ENCODE assay signal across 10 cellular contexts in the genomic region with DNA sequence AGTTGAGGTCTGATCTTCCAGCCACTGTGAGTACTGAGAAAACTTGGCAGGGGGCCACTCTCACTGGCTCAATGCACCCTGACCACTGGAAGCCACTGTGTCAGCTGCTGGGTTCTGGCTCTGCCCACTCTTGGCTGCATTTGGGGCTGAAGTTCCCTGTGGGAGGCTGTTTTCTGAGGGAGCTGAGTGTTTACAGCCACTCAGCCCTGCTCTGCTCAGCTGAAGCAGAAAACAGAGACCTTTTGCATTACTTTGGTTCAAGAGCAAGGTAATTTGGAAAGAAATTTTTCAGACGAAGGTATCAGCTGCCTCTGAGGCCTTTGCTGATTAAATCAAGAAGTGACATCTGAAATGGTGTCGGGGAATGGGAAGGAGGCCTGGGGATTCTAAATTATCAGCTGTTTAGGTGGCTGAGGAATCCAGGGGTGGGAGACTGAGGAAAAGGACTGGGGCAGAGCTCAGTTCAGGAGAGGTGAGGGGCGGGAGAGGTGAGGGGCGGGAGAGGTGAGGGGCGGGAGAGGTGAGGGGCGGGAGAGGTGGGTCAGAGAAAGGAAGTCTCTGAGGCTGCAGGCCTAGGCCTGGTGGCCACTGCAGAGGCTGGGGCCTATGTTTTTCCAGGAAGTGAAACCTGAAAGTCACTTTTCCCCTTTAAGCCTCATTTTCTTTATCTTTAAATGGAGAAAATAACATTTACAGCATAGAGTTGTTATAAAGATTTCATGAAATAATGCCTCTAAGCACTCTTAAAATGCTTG. TPM values are rescaled to one million over a fixed set of nuclear protein-coding genes. Genes with fewer than 3 reads are reported as not detected.
DNase-seq lines count a peak whose midpoint lies in the region; ATAC-seq and TF ChIP-seq lines count a peak whose summit lies in the region.
"Had no signal": no experiment of that assay in that cellular context is flagged by ENCODE, and none has a peak within 500 bp of the region (broad histone marks: within the 10 kb centered on the region; RNA-seq: fewer than 3 reads in every experiment).

A gene with protein sequence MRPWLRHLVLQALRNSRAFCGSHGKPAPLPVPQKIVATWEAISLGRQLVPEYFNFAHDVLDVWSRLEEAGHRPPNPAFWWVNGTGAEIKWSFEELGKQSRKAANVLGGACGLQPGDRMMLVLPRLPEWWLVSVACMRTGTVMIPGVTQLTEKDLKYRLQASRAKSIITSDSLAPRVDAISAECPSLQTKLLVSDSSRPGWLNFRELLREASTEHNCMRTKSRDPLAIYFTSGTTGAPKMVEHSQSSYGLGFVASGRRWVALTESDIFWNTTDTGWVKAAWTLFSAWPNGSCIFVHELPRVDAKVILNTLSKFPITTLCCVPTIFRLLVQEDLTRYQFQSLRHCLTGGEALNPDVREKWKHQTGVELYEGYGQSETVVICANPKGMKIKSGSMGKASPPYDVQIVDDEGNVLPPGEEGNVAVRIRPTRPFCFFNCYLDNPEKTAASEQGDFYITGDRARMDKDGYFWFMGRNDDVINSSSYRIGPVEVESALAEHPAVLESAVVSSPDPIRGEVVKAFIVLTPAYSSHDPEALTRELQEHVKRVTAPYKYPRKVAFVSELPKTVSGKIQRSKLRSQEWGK (plus strand): TSS at position 137 of the 755 bp plus-strand sequence. CDS start 1,951 bp downstream, outside the sequence.

- no peaks in the 10 kb centered on the region for H3K4me1 Mint-ChIP-seq in CD8-positive, alpha-beta memory T cell

- no peak within 1 kb of the TSS for H3K4me2 ChIP-seq in neuronal stem cell (ENCODE audit: insufficient read depth, low read length, poor library complexity, severe bottlenecking)

- H3K23ac ChIP-seq in neuronal stem cell (ENCODE audit: low read depth, low read length, poor library complexity): no peak within 1 kb of the TSS

- H3K27me3 ChIP-seq in neuronal stem cell (ENCODE audit: control insufficient read depth in 3 of 3, insufficient read depth in 3 of 3, low read depth in 1 of 3, low read length in 3 of 3) (no peaks in the 10 kb centered on the region), BE2C (no peaks in the 10 kb centered on the region)
- no peaks in the 10 kb centered on the region for H3K27me3 ChIP-seq in CD8-positive, alpha-beta memory T cell (ENCODE audit: insufficient read depth, low read length, poor library complexity, severe bottlenecking)

- no CpG with 5 or more reads among the region's 6 CpGs for WGBS in neuronal stem cell (ENCODE audit: extremely low coverage in 2 of 2, insufficient read length in 2 of 2, insufficient replicate concordance in 1 of 2), 2 donors

- H2BK120ac ChIP-seq in neuronal stem cell (ENCODE audit: low read depth, low read length): no peak within 1 kb of the TSS

- H3K4me3 Mint-ChIP-seq in CD8-positive, alpha-beta memory T cell: peak within 1 kb of the TSS in 1 of 7 donors; percentile 4

- no peak within 1 kb of the TSS for H3K14ac ChIP-seq in neuronal stem cell (ENCODE audit: low read length)

- H3K4me3 ChIP-seq in GM12865 (ENCODE audit: low read depth, low read length) (no peak within 1 kb of the TSS), neuronal stem cell (ENCODE audit: low read length in 2 of 2) (no peak within 1 kb of the TSS), BE2C (ENCODE audit: low read depth, low read length) (no peak within 1 kb of the TSS)
- no peak within 1 kb of the TSS for H3K4me3 ChIP-seq in CD8-positive, alpha-beta memory T cell (ENCODE audit: low read length)

- H3K36me3 Mint-ChIP-seq in CD8-positive, alpha-beta memory T cell: no peaks in the 10 kb centered on the region

- H3K27ac ChIP-seq in neuronal stem cell (replicated peaks; ENCODE audit: low read length): no peak within 1 kb of the TSS
- no peak within 1 kb of the TSS for H3K27ac ChIP-seq in CD8-positive, alpha-beta memory T cell (ENCODE audit: low read depth, low read length)

- no peak within 1 kb of the TSS for H3K27ac Mint-ChIP-seq in CD8-positive, alpha-beta memory T cell

- H3K4ac ChIP-seq in neuronal stem cell (ENCODE audit: low read length): no peak within 1 kb of the TSS

- H3K4me1 ChIP-seq in neuronal stem cell (ENCODE audit: control insufficient read depth in 2 of 2, insufficient read depth in 1 of 2, low read depth in 1 of 2, low read length in 2 of 2): peaks cover 0 to 2% of the 10 kb centered on the region in 2 donors
- H3K4me1 ChIP-seq in CD8-positive, alpha-beta memory T cell (ENCODE audit: insufficient read depth, low read length): no peaks in the 10 kb centered on the region
- H3K4me1 ChIP-seq in BE2C: no peaks in the 10 kb centered on the region

- H3K9me3 ChIP-seq in neuronal stem cell (replicated peaks in 1 of 2; ENCODE audit: control insufficient read depth in 2 of 2, insufficient read depth in 1 of 2, low read depth in 1 of 2, low read length in 2 of 2) (no peaks in the 10 kb centered on the region), BE2C (no peaks in the 10 kb centered on the region)
- no peaks in the 10 kb centered on the region for H3K9me3 ChIP-seq in CD8-positive, alpha-beta memory T cell (ENCODE audit: low read length)

- CTCF ChIA-PET in CD8-positive, alpha-beta memory T cell (lab: Charles Lee): no interaction called here

- H2AK5ac ChIP-seq in neuronal stem cell (ENCODE audit: low read depth, low read length): no peak within 1 kb of the TSS

- ATAC-seq in HG03342 (IDR thresholded peaks at IDR 0.05; ENCODE audit: unreplicated experiment) (peak; percentile 49), HG02763 (IDR thresholded peaks at IDR 0.05; ENCODE audit: unreplicated experiment) (no peak)

- DNase-seq in GM12865 (ENCODE audit: low read depth) (peak; percentile 22), cerebellar cortex (ENCODE audit: low spot score) (peak; percentile 4), neuronal stem cell (ENCODE audit: low spot score) (no peak), BE2C (no peak), NCI-H2227 (lab: John Stamatoyannopoulos, UW; ENCODE audit: unreplicated experiment) (no peak)
- no peak for DNase-seq in CD8-positive, alpha-beta memory T cell
- DNase-seq: GF-D8 had no signal

- peak within 1 kb of the TSS; percentile 85 for H3K18ac ChIP-seq in neuronal stem cell (ENCODE audit: low read length)

- no peak within 1 kb of the TSS for H2BK12ac ChIP-seq in neuronal stem cell (ENCODE audit: low read length)

- no peak for TF ChIP-seq CTCF in GM12865 (IDR thresholded peaks at IDR 0.05; ENCODE audit: insufficient read depth, low read depth, low read length, missing control alignments)
- TF ChIP-seq CTCF in BE2C (IDR thresholded peaks at IDR 0.05; ENCODE audit: low read depth, low read length): no peak

- H3K9me3 Mint-ChIP-seq in CD8-positive, alpha-beta memory T cell: no peaks in the 10 kb centered on the region

- no peaks in the 10 kb centered on the region for H3K79me1 ChIP-seq in neuronal stem cell (ENCODE audit: low read depth, low read length)

- H3K27me3 Mint-ChIP-seq in CD8-positive, alpha-beta memory T cell: peaks cover 3 to 9% of the 10 kb centered on the region in 2 donors

- no peak within 1 kb of the TSS for H4K91ac ChIP-seq in neuronal stem cell (ENCODE audit: low read depth, low read length, poor library complexity)

- H2AFZ ChIP-seq in neuronal stem cell (ENCODE audit: low read length): no peak within 1 kb of the TSS

- no peaks in the 10 kb centered on the region for H3K36me3 ChIP-seq in neuronal stem cell (replicated peaks in 1 of 2; ENCODE audit: control insufficient read depth in 2 of 2, insufficient read depth in 2 of 2, low read length in 2 of 2)
- no peaks in the 10 kb centered on the region for H3K36me3 ChIP-seq in CD8-positive, alpha-beta memory T cell (ENCODE audit: insufficient read depth, low read length)
- no peaks in the 10 kb centered on the region for H3K36me3 ChIP-seq in BE2C

- H2BK5ac ChIP-seq in neuronal stem cell (ENCODE audit: low read length): no peak within 1 kb of the TSS

- no peak within 1 kb of the TSS for H2BK15ac ChIP-seq in neuronal stem cell (ENCODE audit: low read length)

- H3K9ac ChIP-seq in neuronal stem cell (ENCODE audit: low read depth, low read length, poor library complexity): no peak within 1 kb of the TSS

- H4K8ac ChIP-seq in neuronal stem cell (ENCODE audit: low read depth, low read length): no peak within 1 kb of the TSS

- POLR2A ChIA-PET in CD8-positive, alpha-beta memory T cell (lab: Charles Lee): no interaction called here

RNA-seq across cellular contexts. Expression of the gene that starts here (rescaled TPM):
- not detected for polyA plus RNA-seq in neuronal stem cell (2013, experiment 1 of 2)
- not detected for polyA plus RNA-seq in neuronal stem cell (2013, experiment 2 of 2)
- total RNA-seq in CD8-positive, alpha-beta memory T cell: not detected
- not detected for polyA plus RNA-seq in CD8-positive, alpha-beta memory T cell
- polyA plus RNA-seq in BE2C (2012; ENCODE audit: insufficient read depth, insufficient read length, low read depth): not detected
- total RNA-seq: pulmonary artery endothelial cell had no signal

Comparison
In these comparisons a context has a peak if more than half of its experiments do, and no peak if none do; other contexts are left out.
1. DNase-seq: peak in GM12865 (single experiment) and cerebellar cortex (single experiment); none in neuronal stem cell (single experiment), CD8-positive, alpha-beta memory T cell (0 of 5), BE2C (single experiment) and NCI-H2227 (single experiment).